Comparison of ENCODE assay signal across 17 cellular contexts in the genomic region with DNA sequence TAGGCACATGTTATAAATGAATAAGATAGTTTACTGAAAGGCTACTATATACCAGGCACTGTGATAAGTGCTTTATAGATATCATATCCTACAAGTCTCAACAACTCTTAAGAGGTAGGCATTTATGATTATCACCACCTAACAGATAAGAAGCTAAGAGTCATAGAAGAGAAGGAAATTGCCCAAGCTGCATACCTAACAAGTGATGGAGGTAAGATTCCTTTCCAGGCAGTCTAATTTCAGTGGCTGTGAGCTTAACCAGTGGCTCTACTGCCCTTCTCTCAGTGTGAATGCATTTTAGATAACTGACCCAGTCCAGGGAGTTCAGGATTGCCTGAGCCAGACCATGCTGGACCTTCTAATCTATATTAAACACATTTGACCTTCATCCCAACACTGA. TPM values are rescaled to one million over a fixed set of nuclear protein-coding genes. Genes with fewer than 3 reads are reported as not detected.
DNase-seq lines count a peak whose midpoint lies in the region; ATAC-seq and TF ChIP-seq lines count a peak whose summit lies in the region.
"Had no signal": no experiment of that assay in that cellular context is flagged by ENCODE, and none has a peak within 500 bp of the region (broad histone marks: within the 10 kb centered on the region; RNA-seq: fewer than 3 reads in every experiment).

No MANE protein-coding gene starts in this region.

- H3K27me3 Mint-ChIP-seq in activated T-helper 17 cell treated with anti-CD3 and anti-CD28 coated beads, Interleukin-2, amount 50 U/mL, for 72 hours, result peaks cover 7% of the 10 kb centered on the region

- intact Hi-C loops in upper lobe of right lung (cut with DNase I), result no loop called here

- peak; percentile 72 for ATAC-seq in upper lobe of right lung
- no peak for ATAC-seq in activated T-helper 17 cell treated with anti-CD3 and anti-CD28 coated beads, Interleukin-2, amount 50 U/mL, for 72 hours (replicated peaks)
- ATAC-seq in HG03280 (IDR thresholded peaks at IDR 0.05; ENCODE audit: unreplicated experiment), result no peak
- ATAC-seq in GM21825 (IDR thresholded peaks at IDR 0.05; ENCODE audit: unreplicated experiment), result no peak

- peak; percentile 97 for DNase-seq in NCI-H226
- DNase-seq in astrocyte of the spinal cord (ENCODE audit: low read depth, low spot score), result peak; percentile 2
- peak; percentile 39 for DNase-seq in hepatocyte (ENCODE audit: low spot score)
- no peak for DNase-seq in upper lobe of right lung
- DNase-seq: EL, HFFc6, NCI-H1105 treated with DMSO at 0.1 percent for 48 hours, NCI-H1694 treated with DMSO at 0.1 percent for 48 hours, NCI-H446 treated with DMSO at 0.1 percent for 48 hours, NCI-H774 had no signal

- H2AFZ ChIP-seq in hepatocyte, result no peak overlapping the region
- H2AFZ ChIP-seq: PC-9 had no signal

- peak overlapping the region; percentile 54 for H3K27ac ChIP-seq in hepatocyte
- no peak overlapping the region for H3K27ac ChIP-seq in upper lobe of right lung
- H3K27ac ChIP-seq: PC-9 had no signal

- H3K4me3 Mint-ChIP-seq in activated T-helper 17 cell treated with anti-CD3 and anti-CD28 coated beads, Interleukin-2, amount 50 U/mL, for 72 hours, result no peak overlapping the region
- H3K4me3 Mint-ChIP-seq: HFFc6 had no signal

- H3K9me3 ChIP-seq in hepatocyte (ENCODE audit: low read depth) (no peaks in the 10 kb centered on the region), upper lobe of right lung (no peaks in the 10 kb centered on the region)

- no peaks in the 10 kb centered on the region for H3K79me2 ChIP-seq in hepatocyte

- no peaks in the 10 kb centered on the region for H3K9me2 ChIP-seq in hepatocyte (replicated peaks; ENCODE audit: insufficient read depth)

- H4K20me1 ChIP-seq in hepatocyte (ENCODE audit: insufficient read depth, poor library complexity, severe bottlenecking), result no peaks in the 10 kb centered on the region

- no peak overlapping the region for H3K4me3 ChIP-seq in astrocyte of the spinal cord (ENCODE audit: low read depth, low read length)
- H3K4me3 ChIP-seq in hepatocyte, result no peak overlapping the region
- no peak overlapping the region for H3K4me3 ChIP-seq in upper lobe of right lung
- H3K4me3 ChIP-seq: PC-9 had no signal

- H3K27ac Mint-ChIP-seq in activated T-helper 17 cell treated with anti-CD3 and anti-CD28 coated beads, Interleukin-2, amount 50 U/mL, for 72 hours, result no peak overlapping the region
- H3K27ac Mint-ChIP-seq: HFFc6 had no signal

- H3K36me3 ChIP-seq in hepatocyte (replicated peaks; ENCODE audit: insufficient read depth, low read depth) (no peaks in the 10 kb centered on the region), upper lobe of right lung (no peaks in the 10 kb centered on the region)

- H3K4me1 ChIP-seq in hepatocyte (ENCODE audit: insufficient read depth), result no peaks in the 10 kb centered on the region
- no peaks in the 10 kb centered on the region for H3K4me1 ChIP-seq in upper lobe of right lung

- in situ Hi-C loops in astrocyte of the spinal cord (cut with HindIII; ENCODE audit: low sequenced_read_pairs), result no loop called here

- H3K9me3 Mint-ChIP-seq in activated T-helper 17 cell treated with anti-CD3 and anti-CD28 coated beads, Interleukin-2, amount 50 U/mL, for 72 hours, result no peaks in the 10 kb centered on the region
- H3K9me3 Mint-ChIP-seq: HFFc6 had no signal

- TF ChIP-seq CTCF in astrocyte of the spinal cord (IDR thresholded peaks at IDR 0.05; ENCODE audit: low read depth, low read length) (no peak), hepatocyte (IDR thresholded peaks at IDR 0.05; ENCODE audit: poor library complexity) (no peak), upper lobe of right lung (IDR thresholded peaks at IDR 0.05) (no peak)

- H3K4me1 Mint-ChIP-seq in activated T-helper 17 cell treated with anti-CD3 and anti-CD28 coated beads, Interleukin-2, amount 50 U/mL, for 72 hours, result no peaks in the 10 kb centered on the region

- no peaks in the 10 kb centered on the region for H3K36me3 Mint-ChIP-seq in activated T-helper 17 cell treated with anti-CD3 and anti-CD28 coated beads, Interleukin-2, amount 50 U/mL, for 72 hours (ENCODE audit: low read depth)

- H3K4me2 ChIP-seq in hepatocyte, result no peak overlapping the region
- H3K4me2 ChIP-seq: PC-9 had no signal

- no peaks in the 10 kb centered on the region for H3K27me3 ChIP-seq in hepatocyte
- no peaks in the 10 kb centered on the region for H3K27me3 ChIP-seq in upper lobe of right lung

RNA-seq across cellular contexts. Expression of gene HEPHL1, which starts 39.2 kb away (rescaled TPM):
- total RNA-seq in hepatocyte (0.07 TPM in 1 of 2 replicates, not detected in the other), upper lobe of right lung (not detected)
- 0.17 TPM in 1 of 2 replicates, not detected in the other for polyA plus RNA-seq in hepatocyte
- not detected for total RNA-seq in activated T-helper 17 cell treated with anti-CD3 and anti-CD28 coated beads, Interleukin-2, amount 50 U/mL, for 72 hours
- total RNA-seq: H4, HFFc6, LHCN-M2, PC-9, SK-MEL-5 had no signal
